ENCODE assay signal across 15 cellular contexts in genomic region chr12:51281202-51281924, GRCh38. TPM values are rescaled to one million over a fixed set of nuclear protein-coding genes. Genes with fewer than 3 reads are reported as not detected.
DNase-seq lines count a peak whose midpoint lies in the region; ATAC-seq and TF ChIP-seq lines count a peak whose summit lies in the region.
"Had no signal": no experiment of that assay in that cellular context is flagged by ENCODE, and none has a peak within 500 bp of the region (broad histone marks: within the 10 kb centered on the region; RNA-seq: fewer than 3 reads in every experiment).

No MANE protein-coding gene starts in this region.

- no peaks in the 10 kb centered on the region for H3K27me3 ChIP-seq in brain microvascular endothelial cell (replicated peaks)
- H3K27me3 ChIP-seq: ascending aorta had no signal

- POLR2A ChIA-PET in HEK293 (lab: Yijun Ruan, JAX), result interaction anchor here (0.9 kb wide), 1 partner anchor 10 kb away, joined by 3 read pairs; no protein-coding TSS in a partner anchor

- CTCF ChIA-PET in HEK293 (lab: Yijun Ruan, JAX), result interaction anchor here (0.6 to 1.5 kb wide), 4 partner anchors 17 to 60 kb away, joined by 3 to 4 read pairs (median 3); no protein-coding TSS in a partner anchor

- ATAC-seq in Right ventricle myocardium inferior, result no peak
- ATAC-seq in HG02870 (IDR thresholded peaks at IDR 0.05; ENCODE audit: unreplicated experiment), result no peak
- ATAC-seq: effector memory CD8-positive, alpha-beta T cell had no signal

- no peaks in the 10 kb centered on the region for H3K4me1 ChIP-seq in HEK293 (ENCODE audit: control insufficient read depth, insufficient read depth, low read length)
- H3K4me1 ChIP-seq: ascending aorta had no signal

- TF ChIP-seq CTCF in HEK293 (tag by site-specific recombination; IDR thresholded peaks at IDR 0.05) (no peak), brain microvascular endothelial cell (IDR thresholded peaks at IDR 0.05; ENCODE audit: low read depth, low read length, missing control alignments) (no peak)

- in situ Hi-C loops in brain microvascular endothelial cell (cut with HindIII; ENCODE audit: low pct_ligation_motif_present, low sequenced_read_pairs), result no loop called here

- no peak overlapping the region for H3K27ac ChIP-seq in HEK293 (ENCODE audit: extremely low read depth, low read depth, low read length)
- peak overlapping the region; percentile 26 for H3K27ac ChIP-seq in brain microvascular endothelial cell
- H3K27ac ChIP-seq: ascending aorta had no signal

- DNase-seq in AG08396 (ENCODE audit: low spot score) (peak; percentile 43), brain microvascular endothelial cell (peak; percentile 42), kidney tubule cell (ENCODE audit: low spot score) (peak; percentile 25), NCI-H128 (lab: John Stamatoyannopoulos, UW; ENCODE audit: unreplicated experiment) (no peak), Right ventricle myocardium inferior (ENCODE audit: missing footprints) (no peak), T-helper 1 cell (no peak)
- DNase-seq: effector memory CD8-positive, alpha-beta T cell; NCI-H1417 treated with DMSO at 0.1 percent for 48 hours; NCI-H524 treated with DMSO at 0.1 percent for 48 hours; RPMI8226; stimulated activated CD4-positive, alpha-beta T cell treated with anti-CD3 and anti-CD28 coated beads, Interleukin-4, amount 100 ng/mL, for 1 hour; stimulated activated naive CD4-positive, alpha-beta T cell had no signal

- H3K36me3 ChIP-seq in HEK293 (ENCODE audit: control insufficient read depth in 2 of 2, insufficient read depth in 1 of 2, low read length in 2 of 2) (no peaks in the 10 kb centered on the region), brain microvascular endothelial cell (replicated peaks) (no peaks in the 10 kb centered on the region)
- H3K36me3 ChIP-seq: ascending aorta had no signal

- intact Hi-C loops in Right ventricle myocardium inferior (cut with DNase I), result no loop called here

- H3K4me3 ChIP-seq in HEK293 (ENCODE audit: low read depth, low read length) (no peak overlapping the region), brain microvascular endothelial cell (ENCODE audit: low read depth, low read length) (no peak overlapping the region)
- H3K4me3 ChIP-seq: ascending aorta had no signal

- H3K9me3 ChIP-seq in HEK293 (ENCODE audit: control insufficient read depth, insufficient read depth, low read depth, low read length), result no peaks in the 10 kb centered on the region
- H3K9me3 ChIP-seq: ascending aorta had no signal

TF ChIP-seq in HEK293, 187 proteins besides CTCF, POLR2A, EP300 and RAD21:
- TF ChIP-seq SALL2 (tag by site-specific recombination; IDR thresholded peaks at IDR 0.05; ENCODE audit: borderline replicate concordance) (no peak), ATF2 (tag by site-specific recombination; IDR thresholded peaks at IDR 0.05; ENCODE audit: low read depth) (peak; percentile 59; the same call in 1 of the 2 replicates), ZNF114 (tag by site-specific recombination; IDR thresholded peaks at IDR 0.05) (no peak), ZXDB (tag by site-specific recombination; IDR thresholded peaks at IDR 0.05) (no peak), ZNF629 (tag by site-specific recombination; IDR thresholded peaks at IDR 0.05) (no peak), KLF10 (tag by site-specific recombination; IDR thresholded peaks at IDR 0.05) (no peak), SCRT2 (tag by site-specific recombination; IDR thresholded peaks at IDR 0.05) (peak; percentile 91), ZNF621 (tag by site-specific recombination; IDR thresholded peaks at IDR 0.05) (no peak)

RNA-seq across cellular contexts. Expression of gene SMAGP, which starts 11.1 kb away (rescaled TPM):
- total RNA-seq in Right ventricle myocardium inferior, result 3.8 TPM

RNA-seq across cellular contexts. Expression of gene BIN2, which starts 42.6 kb away (rescaled TPM):
- 2.0 TPM for total RNA-seq in Right ventricle myocardium inferior

RNA-seq across cellular contexts. Expression of gene DAZAP2, which starts 42.7 kb away (rescaled TPM):
- 136 TPM for total RNA-seq in Right ventricle myocardium inferior

Comparison
In these comparisons a context has a peak if more than half of its experiments do, and no peak if none do; other contexts are left out.
1. DNase-seq: peak in AG08396 (single experiment), brain microvascular endothelial cell (single experiment) and kidney tubule cell (single experiment); none in NCI-H128 (single experiment), Right ventricle myocardium inferior (single experiment) and T-helper 1 cell (0 of 5).